4 cellular contexts compared by ENCODE assay signal in genomic region chr5:154636271-154636670, GRCh38.
DNase-seq lines count a peak whose midpoint lies in the region; ATAC-seq and TF ChIP-seq lines count a peak whose summit lies in the region.
"Not testable (repeated sequence)": the region's sequence is repeated elsewhere in the genome, so short reads cannot be mapped to it uniquely, and the experiment has no call there.

No MANE protein-coding gene starts in this region.

- intact Hi-C loops in upper lobe of right lung (cut with DNase I), result not testable (repeated sequence)

- TF ChIP-seq CTCF in GM23338 (conservative IDR thresholded peaks at IDR 0.05; ENCODE audit: low read depth in 2 of 2); suprapubic skin (IDR thresholded peaks at IDR 0.05); upper lobe of right lung (IDR thresholded peaks at IDR 0.05): not testable (repeated sequence)

- not testable (repeated sequence) for H4K20me1 ChIP-seq in GM23338 (replicated peaks; ENCODE audit: insufficient read depth)

- not testable (repeated sequence) for H3K27me3 Mint-ChIP-seq in GM23338 (ENCODE audit: insufficient read depth, low read depth, poor library complexity)

- WGBS in suprapubic skin, result 89% methylated on average over 12 of the region's 12 CpGs

- not testable (repeated sequence) for H3F3A ChIP-seq in GM23338 (replicated peaks; ENCODE audit: low read depth)

- not testable (repeated sequence) for ATAC-seq in GM23338, upper lobe of right lung

- not testable (repeated sequence) for H3K9me3 Mint-ChIP-seq in GM23338

- H3K36me3 ChIP-seq in GM23338 (ENCODE audit: insufficient read depth); suprapubic skin; upper lobe of right lung: not testable (repeated sequence)

- H3K9me2 ChIP-seq in GM23338 (ENCODE audit: insufficient read depth), result not testable (repeated sequence)

- not testable (repeated sequence) for TF ChIP-seq POLR2A in suprapubic skin (IDR thresholded peaks at IDR 0.05)

- not testable (repeated sequence) for H3K27me3 ChIP-seq in GM23338 (ENCODE audit: insufficient read depth); suprapubic skin; upper lobe of right lung

- H3K36me3 Mint-ChIP-seq in GM23338 (ENCODE audit: low read depth), result not testable (repeated sequence)

- H3K4me1 ChIP-seq in GM23338 (ENCODE audit: insufficient read depth); suprapubic skin; upper lobe of right lung: not testable (repeated sequence)

- H2AFZ ChIP-seq in GM23338, result 0 out of 2 replicates have a peak overlapping the region, but pooled peaks have one; percentile 29

- not testable (repeated sequence) for H3K4me3 ChIP-seq in GM23338, suprapubic skin, upper lobe of right lung

- not testable (repeated sequence) for H3K27ac Mint-ChIP-seq in GM23338

- not testable (repeated sequence) for H3K4me3 Mint-ChIP-seq in GM23338

- H3K79me2 ChIP-seq in GM23338 (replicated peaks; ENCODE audit: insufficient read depth), result not testable (repeated sequence)

- H3K9me3 ChIP-seq in suprapubic skin, upper lobe of right lung: not testable (repeated sequence)

- H3K4me2 ChIP-seq in GM23338, result not testable (repeated sequence)

- not testable (repeated sequence) for DNase-seq in GM23338 (ENCODE audit: low spot score)
- peak; percentile 64 for DNase-seq in mesenteric fat pad (ENCODE audit: low spot score)
- DNase-seq in suprapubic skin (ENCODE audit: low spot score in 2 of 2), result peak; percentile 15 to 26
- DNase-seq in upper lobe of right lung, result peak; percentile 36

- TF ChIP-seq EP300 in suprapubic skin (IDR thresholded peaks at IDR 0.05), result not testable (repeated sequence)

- not testable (repeated sequence) for H3K27ac ChIP-seq in GM23338 (ENCODE audit: low read depth); suprapubic skin; upper lobe of right lung

- not testable (repeated sequence) for H3K4me1 Mint-ChIP-seq in GM23338
